Comparison of ENCODE assay signal across 9 cellular contexts in genomic region chr14:99573000-99573330, GRCh38. TPM values are rescaled to one million over a fixed set of nuclear protein-coding genes. Genes with fewer than 3 reads are reported as not detected.
A peak's percentile ranks its signal among the peaks of the same experiment; 100 is the strongest.
DNase-seq lines count a peak whose midpoint lies in the region; TF ChIP-seq lines count a peak whose summit lies in the region.
"Had no signal": no experiment of that assay in that cellular context is flagged by ENCODE, and none has a peak within 500 bp of the region (broad histone marks: within the 10 kb centered on the region; RNA-seq: fewer than 3 reads in every experiment).

No MANE protein-coding gene starts in this region.

- H3K4me1 ChIP-seq in liver (ENCODE audit: control insufficient read depth in 4 of 4, insufficient read depth in 4 of 4, low read length in 3 of 4) (peaks cover 45 to 93% (median 85%) of the 10 kb centered on the region in 4 donors), stomach smooth muscle (ENCODE audit: control insufficient read depth, insufficient read depth, low read length) (peaks cover 100% of the 10 kb centered on the region)

- intact Hi-C loops in lower leg skin (cut with DNase I; ENCODE audit: low total_unique reads) = no loop called here

- H3K4me3 ChIP-seq in liver (ENCODE audit: low read depth in 1 of 3, low read length in 3 of 3) (no peak overlapping the region), stomach smooth muscle (ENCODE audit: low read length in 2 of 2) (peak overlapping the region in 1 of 2 donors; percentile 15), lower leg skin (ENCODE audit: low read depth, poor library complexity, severe bottlenecking) (no peak overlapping the region)

- 92% methylated on average over 16 of the region's 16 CpGs for WGBS in liver
- WGBS in lower leg skin, 2 donors = 89 to 94% methylated on average over 16 of the region's 16 CpGs

- peak overlapping the region; percentile 86 to 95 for H3K27ac ChIP-seq in liver (ENCODE audit: low read depth in 1 of 2, low read length in 2 of 2)
- peak overlapping the region; percentile 94 for H3K27ac ChIP-seq in stomach smooth muscle (ENCODE audit: low read length)

- H3K9ac ChIP-seq in liver (ENCODE audit: low read depth in 1 of 2, low read length in 2 of 2) (no peak overlapping the region), stomach smooth muscle (ENCODE audit: low read length in 2 of 2) (no peak overlapping the region)

- H3K36me3 ChIP-seq in liver (ENCODE audit: control insufficient read depth in 4 of 4, insufficient read depth in 3 of 4, low read depth in 1 of 4, low read length in 3 of 4) = no peaks in the 10 kb centered on the region
- H3K36me3 ChIP-seq in stomach smooth muscle (ENCODE audit: control insufficient read depth in 2 of 2, insufficient read depth in 2 of 2, low read length in 2 of 2) = no peaks in the 10 kb centered on the region

- no peaks in the 10 kb centered on the region for H3K9me3 ChIP-seq in liver (ENCODE audit: control insufficient read depth in 4 of 4, low read length in 3 of 4)
- H3K9me3 ChIP-seq in stomach smooth muscle (ENCODE audit: control insufficient read depth in 2 of 2, low read length in 2 of 2) = no peaks in the 10 kb centered on the region

- TF ChIP-seq CTCF in liver (IDR thresholded peaks at IDR 0.05; ENCODE audit: low read depth, low read length, missing input control) (no peak), lower leg skin (IDR thresholded peaks at IDR 0.05) (no peak), GM20000 (IDR thresholded peaks at IDR 0.05; ENCODE audit: extremely low read depth, missing control alignments) (no peak)

- TF ChIP-seq POLR2A in lower leg skin (IDR thresholded peaks at IDR 0.05) = no peak

- DNase-seq in NCI-H2081 (lab: John Stamatoyannopoulos, UW) (peak; percentile 61 to 70), NCI-H2081 treated with DMSO at 0.1 percent for 48 hours (lab: John Stamatoyannopoulos, UW) (no peak), NCI-H774 (lab: John Stamatoyannopoulos, UW) (peak; percentile 25), lower leg skin (ENCODE audit: low spot score in 2 of 2) (no peak), SW 1271 (lab: John Stamatoyannopoulos, UW) (no peak), GM20000 (ENCODE audit: low spot score) (no peak)
- DNase-seq: foreskin melanocyte had no signal

- H3K27me3 ChIP-seq in liver (ENCODE audit: control insufficient read depth in 4 of 4, insufficient read depth in 4 of 4, low read length in 3 of 4) (no peaks in the 10 kb centered on the region), stomach smooth muscle (ENCODE audit: control insufficient read depth in 1 of 2, insufficient read depth in 2 of 2, low read length in 2 of 2) (no peaks in the 10 kb centered on the region)

- no peak for TF ChIP-seq RAD21 in liver (IDR thresholded peaks at IDR 0.05)

TF ChIP-seq in liver, 16 proteins besides CTCF, POLR2A, EP300 and RAD21:
- TF ChIP-seq NR2F2 (IDR thresholded peaks at IDR 0.05) (no peak), REST (IDR thresholded peaks at IDR 0.05) (no peak), RXRA (IDR thresholded peaks at IDR 0.05) (no peak), MAX (IDR thresholded peaks at IDR 0.05) (no peak), FOXA1 (IDR thresholded peaks at IDR 0.05) (no peak), YY1 (IDR thresholded peaks at IDR 0.05) (no peak), FOXA2 (IDR thresholded peaks at IDR 0.05) (no peak), ATF3 (IDR thresholded peaks at IDR 0.05) (no peak), EGR1 (IDR thresholded peaks at IDR 0.05; ENCODE audit: low read depth in 2 of 2) (no peak), JUND (IDR thresholded peaks at IDR 0.05) (no peak), GABPA (IDR thresholded peaks at IDR 0.05 in 1 of 2, conservative IDR thresholded peaks at IDR 0.05 in 1 of 2) (no peak), TAF1 (conservative IDR thresholded peaks at IDR 0.05) (no peak), HNF4A (conservative IDR thresholded peaks at IDR 0.05) (no peak), SP1 (IDR thresholded peaks at IDR 0.05) (no peak), HNF4G (IDR thresholded peaks at IDR 0.05) (no peak)
- TF ChIP-seq, protein P1, sequence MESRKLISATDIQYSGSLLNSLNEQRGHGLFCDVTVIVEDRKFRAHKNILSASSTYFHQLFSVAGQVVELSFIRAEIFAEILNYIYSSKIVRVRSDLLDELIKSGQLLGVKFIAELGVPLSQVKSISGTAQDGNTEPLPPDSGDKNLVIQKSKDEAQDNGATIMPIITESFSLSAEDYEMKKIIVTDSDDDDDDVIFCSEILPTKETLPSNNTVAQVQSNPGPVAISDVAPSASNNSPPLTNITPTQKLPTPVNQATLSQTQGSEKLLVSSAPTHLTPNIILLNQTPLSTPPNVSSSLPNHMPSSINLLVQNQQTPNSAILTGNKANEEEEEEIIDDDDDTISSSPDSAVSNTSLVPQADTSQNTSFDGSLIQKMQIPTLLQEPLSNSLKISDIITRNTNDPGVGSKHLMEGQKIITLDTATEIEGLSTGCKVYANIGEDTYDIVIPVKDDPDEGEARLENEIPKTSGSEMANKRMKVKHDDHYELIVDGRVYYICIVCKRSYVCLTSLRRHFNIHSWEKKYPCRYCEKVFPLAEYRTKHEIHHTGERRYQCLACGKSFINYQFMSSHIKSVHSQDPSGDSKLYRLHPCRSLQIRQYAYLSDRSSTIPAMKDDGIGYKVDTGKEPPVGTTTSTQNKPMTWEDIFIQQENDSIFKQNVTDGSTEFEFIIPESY (IDR thresholded peaks at IDR 0.05) = no peak

RNA-seq across cellular contexts. Expression of gene CCDC85C, which starts 31.0 kb away (rescaled TPM):
- total RNA-seq in liver (10 to 100 TPM in 1 of 2 donors, 1 to 10 TPM in 1; 7.1 to 12.1 TPM), lower leg skin (10 to 100 TPM; 17.2 to 47.7 (median 33.3) TPM)
- polyA plus RNA-seq in liver = 10 to 100 TPM in 1 of 2 donors, 1 to 10 TPM in 1; 4.0 to 23.9 TPM

Comparison
In these comparisons a context has a peak if more than half of its experiments do, and no peak if none do; other contexts are left out.
1. DNase-seq: peak in NCI-H2081 (2 of 2) and NCI-H774 (single experiment); none in NCI-H2081 treated with DMSO at 0.1 percent for 48 hours (single experiment), lower leg skin (0 of 2), SW 1271 (0 of 2) and GM20000 (single experiment).